In the genomic region with DNA sequence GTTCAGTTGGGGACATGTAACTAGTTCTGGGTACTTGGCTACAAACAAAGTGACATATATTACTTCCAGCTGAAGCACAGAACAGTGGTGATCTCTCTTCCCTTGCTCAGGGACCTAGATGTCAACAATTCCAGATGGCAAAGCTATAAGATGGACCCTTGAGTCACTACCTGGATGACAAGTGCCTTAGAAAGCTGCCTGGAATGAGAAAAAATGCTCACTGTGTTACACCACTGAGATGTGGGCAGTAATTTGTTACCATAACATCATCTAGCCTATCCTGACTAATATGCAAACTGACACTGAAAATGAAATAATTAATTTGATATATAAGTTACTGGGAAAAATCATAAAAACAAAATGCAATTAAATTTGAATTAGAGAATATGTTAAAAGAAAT, we compare ENCODE assay signal across 28 cellular contexts. TPM values are rescaled to one million over a fixed set of nuclear protein-coding genes. Genes with fewer than 3 reads are reported as not detected.
"Had no signal": no experiment of that assay in that cellular context is flagged by ENCODE, and none has a peak within 500 bp of the region (broad histone marks: within the 10 kb centered on the region; RNA-seq: fewer than 3 reads in every experiment).

No MANE protein-coding gene starts in this region.

- H3K9me3 ChIP-seq: ascending aorta, breast epithelium, colonic mucosa had no signal

- H3K27me3 ChIP-seq: ascending aorta, breast epithelium, cardiac muscle cell, colonic mucosa had no signal

- DNase-seq: activated CD4-positive, alpha-beta memory T cell treated with anti-CD3 and anti-CD28 coated beads for 36 hours; activated CD4-positive, alpha-beta T cell treated with anti-CD3 and anti-CD28 coated beads for 36 hours; activated CD4-positive, alpha-beta T cell treated with anti-CD3 and anti-CD28 coated beads, Interleukin-2, amount 10 ng/mL, durations not matched to agents 24 days and 14 days; activated CD4-positive, CD25-positive, alpha-beta regulatory T cell; activated CD4-positive, CD25-positive, alpha-beta regulatory T cell treated with anti-CD3 and anti-CD28 coated beads, Interleukin-2, amount 50 U/mL, for 72 hours; activated CD8-positive, alpha-beta memory T cell treated with anti-CD3 and anti-CD28 coated beads, Interleukin-2, amount 50 U/mL, for 48 hours; activated CD8-positive, alpha-beta T cell treated with anti-CD3 and anti-CD28 coated beads, Interleukin-2, amount 10 ng/mL, durations not matched to agents 7 days and 5 days; activated gamma-delta T cell; activated naive CD4-positive, alpha-beta T cell; activated naive CD4-positive, alpha-beta T cell treated with anti-CD3 and anti-CD28 coated beads, Interleukin-2, amount 10 ng/mL, durations not matched to agents 7 days and 5 days; activated naive CD8-positive, alpha-beta T cell treated with anti-CD3 and anti-CD28 coated beads, Interleukin-2, amount 10 ng/mL, durations not matched to agents 7 days and 5 days; activated T-cell treated with anti-CD3 and anti-CD28 coated beads for 4 hours; activated T-cell treated with anti-CD3 and anti-CD28 coated beads, Interleukin-2, amount 50 U/mL, for 24 hours; activated T-cell treated with anti-CD3 and anti-CD28 coated beads, Interleukin-2, amount 50 U/mL, for 72 hours; central memory CD4-positive, alpha-beta T cell; cerebellar nuclear complex; colonic mucosa; effector CD8-positive, alpha-beta T cell; foreskin fibroblast; head of caudate nucleus; T-helper 2 cell had no signal

- H3K4me3 ChIP-seq: ascending aorta, breast epithelium, cardiac muscle cell, colonic mucosa had no signal

- H3K36me3 ChIP-seq: ascending aorta, breast epithelium, cardiac muscle cell, colonic mucosa had no signal

- FAIRE-seq: endothelial cell of umbilical vein, TTC549 had no signal

- H3K27ac ChIP-seq: ascending aorta, breast epithelium, cardiac muscle cell, colonic mucosa had no signal

- H3K4me1 ChIP-seq: ascending aorta, breast epithelium, colonic mucosa had no signal

RNA-seq across cellular contexts. Expression of gene CTTNBP2, which starts 16.4 kb away (rescaled TPM):
- total RNA-seq: activated CD4-positive, alpha-beta memory T cell treated with anti-CD3 and anti-CD28 coated beads for 36 hours; activated CD4-positive, alpha-beta T cell treated with anti-CD3 and anti-CD28 coated beads for 36 hours; activated CD4-positive, alpha-beta T cell treated with anti-CD3 and anti-CD28 coated beads, Interleukin-2, amount 10 ng/mL, durations not matched to agents 24 days and 14 days; activated CD8-positive, alpha-beta T cell treated with anti-CD3 and anti-CD28 coated beads, Interleukin-2, amount 10 ng/mL, durations not matched to agents 7 days and 5 days; activated naive CD4-positive, alpha-beta T cell treated with anti-CD3 and anti-CD28 coated beads, Interleukin-2, amount 50 U/mL, for 72 hours; activated naive CD8-positive, alpha-beta T cell treated with anti-CD3 and anti-CD28 coated beads, Interleukin-2, amount 10 ng/mL, durations not matched to agents 7 days and 5 days; activated T-cell treated with anti-CD3 and anti-CD28 coated beads, Interleukin-2, amount 50 U/mL, for 72 hours; T-helper 1 cell treated with Interleukin-12 subunit alpha and Interleukin-12 subunit beta and Interleukin-4 antibody, amounts not matched to agents 30 ng/mL and 1 ng/mL, for 36 hours had no signal
